16 cellular contexts compared by ENCODE assay signal in genomic region chr3:115830764-115831395, GRCh38.
DNase-seq lines count a peak whose midpoint lies in the region; ATAC-seq, FAIRE-seq and TF ChIP-seq lines count a peak whose summit lies in the region.
"Had no signal": no experiment of that assay in that cellular context is flagged by ENCODE, and none has a peak within 500 bp of the region (broad histone marks: within the 10 kb centered on the region; RNA-seq: fewer than 3 reads in every experiment).

No MANE protein-coding gene starts in this region.

- H3K79me2 ChIP-seq in SK-N-SH (ENCODE audit: insufficient read depth), result no peaks in the 10 kb centered on the region

- H3K27me3 ChIP-seq in SK-N-SH (ENCODE audit: insufficient read depth) (no peaks in the 10 kb centered on the region), bronchial epithelial cell (ENCODE audit: control insufficient read depth, insufficient read depth, low read length) (no peaks in the 10 kb centered on the region)

- peaks cover 12% of the 10 kb centered on the region for H3F3A ChIP-seq in SK-N-SH (replicated peaks; ENCODE audit: insufficient read depth)

- intact Hi-C loops in activated CD4-positive, alpha-beta T cell treated with anti-CD3 and anti-CD28 coated beads for 36 hours (cut with DNase I, micrococcal nuclease), result no loop called here

- TF ChIP-seq CTCF in SK-N-SH (IDR thresholded peaks at IDR 0.05), result no peak
- TF ChIP-seq CTCF in bronchial epithelial cell (IDR thresholded peaks at IDR 0.05; ENCODE audit: insufficient read depth, low read length, severe bottlenecking), result no peak

- H3K9ac ChIP-seq in SK-N-SH, result no peak overlapping the region

- H3K27ac ChIP-seq in SK-N-SH (ENCODE audit: low read depth in 2 of 2, low read length in 1 of 2), result no peak overlapping the region
- H3K27ac ChIP-seq: 22Rv1 had no signal

- H3K4me3 Mint-ChIP-seq in activated CD4-positive, alpha-beta T cell treated with anti-CD3 and anti-CD28 coated beads for 36 hours, result no peak overlapping the region

- POLR2A ChIA-PET in SK-N-SH (lab: Yijun Ruan, JAX), result no interaction called here
- POLR2A ChIA-PET in activated CD4-positive, alpha-beta T cell treated with anti-CD3 and anti-CD28 coated beads for 36 hours (lab: Charles Lee), result no interaction called here

- CTCF ChIA-PET in SK-N-SH (lab: Yijun Ruan, JAX), result interaction anchor here (0.8 to 1.5 kb wide), 6 partner anchors 9 to 739 kb away, joined by 3 to 5 read pairs (median 4); no protein-coding TSS in a partner anchor
- CTCF ChIA-PET in activated CD4-positive, alpha-beta T cell treated with anti-CD3 and anti-CD28 coated beads for 36 hours (lab: Charles Lee), result no interaction called here

- H3K4me1 ChIP-seq in SK-N-SH (ENCODE audit: control insufficient read depth in 1 of 2, insufficient read depth in 2 of 2, low read depth in 1 of 2, low read length in 1 of 2), result peaks cover 9 to 34% of the 10 kb centered on the region in 2 experiments; a peak in 3 of 4 replicates

- H3K4me3 ChIP-seq in SK-N-SH (ENCODE audit: low read depth in 2 of 2, low read length in 1 of 2), result no peak overlapping the region
- H3K4me3 ChIP-seq in bronchial epithelial cell (ENCODE audit: low read depth, low read length), result no peak overlapping the region

- H3K4me2 ChIP-seq in SK-N-SH, result no peak overlapping the region

- no peak overlapping the region for H2AFZ ChIP-seq in SK-N-SH (ENCODE audit: low read depth)

- no peaks in the 10 kb centered on the region for H3K4me1 Mint-ChIP-seq in activated CD4-positive, alpha-beta T cell treated with anti-CD3 and anti-CD28 coated beads for 36 hours

- no peaks in the 10 kb centered on the region for H3K9me2 ChIP-seq in SK-N-SH

- H4K20me1 ChIP-seq in SK-N-SH (ENCODE audit: insufficient read depth), result no peaks in the 10 kb centered on the region

- no peak for ATAC-seq in SK-N-SH treated with all-trans-retinoic acid at 6 μM for 48 hours
- no peak for ATAC-seq in activated CD4-positive, alpha-beta T cell treated with anti-CD3 and anti-CD28 coated beads for 36 hours

- H3K36me3 Mint-ChIP-seq in activated CD4-positive, alpha-beta T cell treated with anti-CD3 and anti-CD28 coated beads for 36 hours (ENCODE audit: low read depth), result no peaks in the 10 kb centered on the region

- no peaks in the 10 kb centered on the region for H3K9me3 Mint-ChIP-seq in activated CD4-positive, alpha-beta T cell treated with anti-CD3 and anti-CD28 coated beads for 36 hours (ENCODE audit: low read depth)

- WGBS in SK-N-SH (ENCODE audit: low lambda C conversion rate), result 83% methylated on average over 6 of the region's 6 CpGs

- no peak for TF ChIP-seq EP300 in SK-N-SH (IDR thresholded peaks at IDR 0.05; ENCODE audit: borderline replicate concordance in 1 of 2, low read depth in 1 of 2, low read length in 1 of 2)

- no peak overlapping the region for H3K27ac Mint-ChIP-seq in activated CD4-positive, alpha-beta T cell treated with anti-CD3 and anti-CD28 coated beads for 36 hours

- peaks cover 11% of the 10 kb centered on the region for H3K27me3 Mint-ChIP-seq in activated CD4-positive, alpha-beta T cell treated with anti-CD3 and anti-CD28 coated beads for 36 hours

- FAIRE-seq in bronchial epithelial cell (lab: Jason Lieb, UNC), result peak; percentile 90

- H3K36me3 ChIP-seq in SK-N-SH (replicated peaks in 1 of 2; ENCODE audit: control insufficient read depth in 1 of 2, insufficient read depth in 2 of 2, low read length in 1 of 2), result no peaks in the 10 kb centered on the region
- no peaks in the 10 kb centered on the region for H3K36me3 ChIP-seq in bronchial epithelial cell (ENCODE audit: control insufficient read depth, insufficient read depth, low read length)

- DNase-seq in SK-N-SH, result no peak
- DNase-seq in bronchial epithelial cell (ENCODE audit: low read depth), result peak; percentile 86
- peak; percentile 2 for DNase-seq in left kidney (ENCODE audit: low read depth, low spot score)
- DNase-seq in activated CD8-positive, alpha-beta memory T cell treated with anti-CD3 and anti-CD28 coated beads for 24 hours, result no peak
- no peak for DNase-seq in NCI-H1417 (lab: John Stamatoyannopoulos, UW)
- no peak for DNase-seq in dedifferentiated amniotic fluid mesenchymal stem cell (ENCODE audit: extremely low spot score)
- no peak for DNase-seq in activated CD4-positive, alpha-beta T cell treated with anti-CD3 and anti-CD28 coated beads for 36 hours
- DNase-seq: C1 segment of cervical spinal cord, DMS 273 treated with DMSO at 0.1 percent for 48 hours, Karpas-422, NCI-H1436, NCI-H446, NCI-H82, SHP77 had no signal

- no peak for TF ChIP-seq RAD21 in SK-N-SH (IDR thresholded peaks at IDR 0.05; ENCODE audit: low read length)

- no peaks in the 10 kb centered on the region for H3K9me3 ChIP-seq in SK-N-SH

TF ChIP-seq in SK-N-SH, 30 proteins besides CTCF, POLR2A, EP300 and RAD21:
- TF ChIP-seq MAX (IDR thresholded peaks at IDR 0.05; ENCODE audit: low read depth) (no peak), TCF12 (IDR thresholded peaks at IDR 0.05) (0 out of 2 replicates have a peak, but pooled peaks have one; percentile 6)

TF ChIP-seq in SK-N-SH treated with all-trans-retinoic acid at 6 μM for 48 hours, 23 proteins besides CTCF, POLR2A, EP300 and RAD21:
- TF ChIP-seq OSR1 (CRISPR knock-in tag; IDR thresholded peaks at IDR 0.05) (no peak), ZNF565 (CRISPR knock-in tag; conservative IDR thresholded peaks at IDR 0.05; ENCODE audit: low read depth) (no peak), PATZ1 (CRISPR knock-in tag; IDR thresholded peaks at IDR 0.05; ENCODE audit: borderline replicate concordance) (no peak), POU6F1 (CRISPR knock-in tag; IDR thresholded peaks at IDR 0.05; ENCODE audit: borderline replicate concordance, low read depth) (no peak), BACH2 (CRISPR knock-in tag; IDR thresholded peaks at IDR 0.05; ENCODE audit: borderline replicate concordance) (no peak), CSRNP3 (CRISPR knock-in tag; IDR thresholded peaks at IDR 0.05) (no peak), ZNF8 (CRISPR knock-in tag; IDR thresholded peaks at IDR 0.05) (no peak), ZFP3 (CRISPR knock-in tag; IDR thresholded peaks at IDR 0.05) (no peak), CREB5 (CRISPR knock-in tag; IDR thresholded peaks at IDR 0.05; ENCODE audit: low read depth) (no peak), ZC3H10 (CRISPR knock-in tag; IDR thresholded peaks at IDR 0.05) (no peak), SNAI2 (CRISPR knock-in tag; IDR thresholded peaks at IDR 0.05) (no peak), ESRRG (CRISPR knock-in tag; IDR thresholded peaks at IDR 0.05) (no peak)

Comparison
In these comparisons a context has a peak if more than half of its experiments do, and no peak if none do; other contexts are left out.
1. DNase-seq: peak in bronchial epithelial cell (single experiment) and left kidney (single experiment); none in SK-N-SH (single experiment), activated CD8-positive, alpha-beta memory T cell treated with anti-CD3 and anti-CD28 coated beads for 24 hours (single experiment), NCI-H1417 (0 of 3), dedifferentiated amniotic fluid mesenchymal stem cell (single experiment) and activated CD4-positive, alpha-beta T cell treated with anti-CD3 and anti-CD28 coated beads for 36 hours (single experiment).